ENCODE assay signal across 7 cellular contexts in the genomic region with DNA sequence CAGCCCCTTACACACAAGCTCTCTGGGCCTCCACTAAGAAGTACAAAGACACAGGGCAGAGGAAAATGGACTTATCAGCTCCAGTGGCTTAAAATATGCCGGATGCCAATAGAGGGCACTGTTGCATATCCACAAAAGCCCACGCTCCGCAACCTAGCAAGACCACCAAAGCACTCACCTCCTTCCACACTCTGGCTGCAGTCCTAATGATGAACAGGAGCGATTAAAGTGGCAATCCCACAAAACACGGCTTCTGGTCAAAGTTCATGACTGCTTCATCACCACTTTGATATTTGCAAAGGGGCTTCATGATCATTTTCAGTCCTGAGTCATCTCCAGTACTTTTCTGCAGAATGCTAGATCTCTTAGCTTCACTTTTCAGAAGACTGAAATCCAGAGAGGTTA.
DNase-seq lines count a peak whose midpoint lies in the region; ATAC-seq and TF ChIP-seq lines count a peak whose summit lies in the region.

No MANE protein-coding gene starts in this region.

- H3K27me3 Mint-ChIP-seq in IgD-negative memory B cell = no peaks in the 10 kb centered on the region
- no peaks in the 10 kb centered on the region for H3K27me3 Mint-ChIP-seq in activated CD8-positive, alpha-beta T cell treated with anti-CD3 and anti-CD28 coated beads for 36 hours

- H3K27ac ChIP-seq in DOHH2 (ENCODE audit: low read depth, low read length) (no peak overlapping the region), iPS DF 6.9 (ENCODE audit: low read length) (no peak overlapping the region)

- H3K4me3 Mint-ChIP-seq in IgD-negative memory B cell = peak overlapping the region in 3 of 4 donors; percentile 25 to 75 (median 41)
- H3K4me3 Mint-ChIP-seq in activated CD8-positive, alpha-beta T cell treated with anti-CD3 and anti-CD28 coated beads for 36 hours = no peak overlapping the region

- peaks cover 0 to 3% (median 0%) of the 10 kb centered on the region in 3 donors for H3K9me3 Mint-ChIP-seq in IgD-negative memory B cell
- peaks cover 3% of the 10 kb centered on the region for H3K9me3 Mint-ChIP-seq in activated CD8-positive, alpha-beta T cell treated with anti-CD3 and anti-CD28 coated beads for 36 hours

- no peaks in the 10 kb centered on the region for H3K36me3 Mint-ChIP-seq in IgD-negative memory B cell
- H3K36me3 Mint-ChIP-seq in activated CD8-positive, alpha-beta T cell treated with anti-CD3 and anti-CD28 coated beads for 36 hours (ENCODE audit: low read depth) = no peaks in the 10 kb centered on the region

- H3K9me3 ChIP-seq in DOHH2 (ENCODE audit: control insufficient read depth, insufficient read depth, low read length) (no peaks in the 10 kb centered on the region), iPS DF 6.9 (ENCODE audit: control insufficient read depth, insufficient read depth, low read length) (no peaks in the 10 kb centered on the region)

- POLR2A ChIA-PET in activated CD8-positive, alpha-beta T cell treated with anti-CD3 and anti-CD28 coated beads for 36 hours (lab: Charles Lee) = interaction anchor here (0.5 to 1.6 kb wide), 5 partner anchors 13 to 87 kb away, joined by 3 to 11 read pairs (median 3); no protein-coding TSS in a partner anchor

- no peaks in the 10 kb centered on the region for H4K20me1 ChIP-seq in DOHH2 (ENCODE audit: control insufficient read depth, insufficient read depth, low read depth, low read length)

- H3K36me3 ChIP-seq in DOHH2 (ENCODE audit: control insufficient read depth, low read length) (no peaks in the 10 kb centered on the region; the same call in 1 of the 2 replicates), iPS DF 6.9 (ENCODE audit: control insufficient read depth, insufficient read depth, low read length) (no peaks in the 10 kb centered on the region)

- peak overlapping the region; percentile 84 to 92 (median 90) for H3K27ac Mint-ChIP-seq in IgD-negative memory B cell
- peak overlapping the region; percentile 59 for H3K27ac Mint-ChIP-seq in activated CD8-positive, alpha-beta T cell treated with anti-CD3 and anti-CD28 coated beads for 36 hours

- H3K27me3 ChIP-seq in DOHH2 (ENCODE audit: control insufficient read depth, low read length) = no peaks in the 10 kb centered on the region
- no peaks in the 10 kb centered on the region for H3K27me3 ChIP-seq in iPS DF 6.9 (ENCODE audit: control insufficient read depth, insufficient read depth, low read length)

- peak; percentile 55 for TF ChIP-seq CTCF in DOHH2 (IDR thresholded peaks at IDR 0.05; ENCODE audit: low read depth, low read length, poor library complexity, severe bottlenecking)
- TF ChIP-seq CTCF in activated CD8-positive, alpha-beta T cell treated with anti-CD3 and anti-CD28 coated beads for 36 hours (IDR thresholded peaks at IDR 0.05) = peak; percentile 65

- DNase-seq in activated CD8-positive, alpha-beta T cell treated with anti-CD3 and anti-CD28 coated beads for 36 hours = peak; percentile 64
- DNase-seq in iPS DF 6.9 (ENCODE audit: low read depth, low spot score) (peak; percentile 52), superior temporal gyrus (ENCODE audit: extremely low spot score) (peak; percentile 40), NCI-H446 treated with DMSO at 0.1 percent for 48 hours (lab: John Stamatoyannopoulos, UW) (no peak), HuH-7.5 (ENCODE audit: low spot score) (no peak)

- H3K4me1 ChIP-seq in DOHH2 (ENCODE audit: control insufficient read depth, low read length) (peaks cover 76% of the 10 kb centered on the region), iPS DF 6.9 (ENCODE audit: control insufficient read depth, insufficient read depth, low read length) (no peaks in the 10 kb centered on the region)

- H3K79me2 ChIP-seq in DOHH2 (ENCODE audit: control insufficient read depth, low read length) = no peaks in the 10 kb centered on the region

- no peak for ATAC-seq in activated CD8-positive, alpha-beta T cell treated with anti-CD3 and anti-CD28 coated beads for 36 hours

- intact Hi-C loops in activated CD8-positive, alpha-beta T cell treated with anti-CD3 and anti-CD28 coated beads for 36 hours (cut with micrococcal nuclease) = loop anchor here (1.0 kb wide), 1 partner anchor 40 kb away; no protein-coding TSS in a partner anchor

- no peak overlapping the region for H3K4me3 ChIP-seq in DOHH2 (ENCODE audit: low read length)
- H3K4me3 ChIP-seq in iPS DF 6.9 (ENCODE audit: low read length) = no peak overlapping the region

- CTCF ChIA-PET in activated CD8-positive, alpha-beta T cell treated with anti-CD3 and anti-CD28 coated beads for 36 hours (lab: Charles Lee) = interaction anchor here (0.8 to 2.7 kb wide), 19 partner anchors 10 to 216 kb away, joined by 3 to 19 read pairs (median 4); no protein-coding TSS in a partner anchor

- peaks cover 48 to 81% (median 77%) of the 10 kb centered on the region in 3 donors for H3K4me1 Mint-ChIP-seq in IgD-negative memory B cell
- peaks cover 78% of the 10 kb centered on the region for H3K4me1 Mint-ChIP-seq in activated CD8-positive, alpha-beta T cell treated with anti-CD3 and anti-CD28 coated beads for 36 hours (ENCODE audit: low read depth)

- H3K4me2 ChIP-seq in DOHH2 (ENCODE audit: low read length) = no peak overlapping the region; the same call in 1 of the 2 replicates

- WGBS in iPS DF 6.9 (ENCODE audit: insufficient coverage, insufficient read length) = no CpG with 5 or more reads among the region's 5 CpGs

- peaks cover 29% of the 10 kb centered on the region for H3F3A ChIP-seq in DOHH2 (ENCODE audit: control insufficient read depth, insufficient read depth)

- H3K9me2 ChIP-seq in DOHH2 (replicated peaks; ENCODE audit: control insufficient read depth, low read length) = no peaks in the 10 kb centered on the region

Comparison
In these comparisons a context has a peak if more than half of its experiments do, and no peak if none do; other contexts are left out.
1. DNase-seq: peak in activated CD8-positive, alpha-beta T cell treated with anti-CD3 and anti-CD28 coated beads for 36 hours (single experiment), iPS DF 6.9 (single experiment) and superior temporal gyrus (single experiment); none in NCI-H446 treated with DMSO at 0.1 percent for 48 hours (single experiment) and HuH-7.5 (single experiment).